In genomic region chrX:53223955-53224859, GRCh38 we compare ENCODE assay signal across 8 cellular contexts. TPM values are rescaled to one million over a fixed set of nuclear protein-coding genes. Genes with fewer than 3 reads are reported as not detected.
DNase-seq lines count a peak whose midpoint lies in the region; ATAC-seq, FAIRE-seq and TF ChIP-seq lines count a peak whose summit lies in the region.

No MANE protein-coding gene starts in this region.

- POLR2A ChIA-PET in HepG2 (lab: Yijun Ruan, JAX) = no interaction called here

- H2AFZ ChIP-seq in GM23248 (peak overlapping the region; percentile 87), HepG2 (ENCODE audit: low read length) (no peak overlapping the region)

- H3K36me3 ChIP-seq in BE2C (peaks cover 11% of the 10 kb centered on the region), GM23248 (ENCODE audit: low read depth) (peaks cover 7% of the 10 kb centered on the region; the same call in 1 of the 2 replicates), SJSA1 (peaks cover 25% of the 10 kb centered on the region), HepG2 (replicated peaks in 1 of 2; ENCODE audit: control insufficient read depth in 1 of 2, insufficient read depth in 2 of 2, low read length in 2 of 2) (peaks cover 1 to 13% of the 10 kb centered on the region in 2 experiments; a peak in 3 of 5 replicates), subcutaneous abdominal adipose tissue (ENCODE audit: control insufficient read depth in 5 of 5, insufficient read depth in 5 of 5, low read length in 5 of 5) (peaks cover 10 to 21% (median 19%) of the 10 kb centered on the region in 5 donors)

- no peaks in the 10 kb centered on the region for H3K27me3 Mint-ChIP-seq in central memory CD8-positive, alpha-beta T cell

- no peak for TF ChIP-seq EP300 in HepG2 (IDR thresholded peaks at IDR 0.05; ENCODE audit: low read depth in 2 of 2, low read length in 2 of 2)
- no peak for TF ChIP-seq EP300 in HepG2 (CRISPR knock-in tag; IDR thresholded peaks at IDR 0.05; ENCODE audit: borderline replicate concordance)

- 0 to 4% methylated on average over 8 to 29 of the region's 40 CpGs for WGBS in GM23248 (ENCODE audit: low coverage in 1 of 2, low lambda C conversion rate in 2 of 2, missing lambda C conversion rate in 2 of 2), 2 experiments
- 0% methylated on average over 11 of the region's 40 CpGs for WGBS in HepG2 (ENCODE audit: low lambda C conversion rate)

- H3K4me1 ChIP-seq in BE2C (no peaks in the 10 kb centered on the region), GM23248 (ENCODE audit: insufficient read depth) (peaks cover 11% of the 10 kb centered on the region), SJSA1 (replicated peaks) (peaks cover 10% of the 10 kb centered on the region), HepG2 (ENCODE audit: insufficient read depth, low read length) (peaks cover 34% of the 10 kb centered on the region), subcutaneous abdominal adipose tissue (ENCODE audit: control insufficient read depth in 5 of 5, insufficient read depth in 5 of 5, low read length in 5 of 5) (peaks cover 17 to 40% (median 38%) of the 10 kb centered on the region in 5 donors)

- H3K9me3 Mint-ChIP-seq in central memory CD8-positive, alpha-beta T cell = no peaks in the 10 kb centered on the region

- peaks cover 11% of the 10 kb centered on the region for H4K20me1 ChIP-seq in GM23248 (ENCODE audit: insufficient read depth)
- H4K20me1 ChIP-seq in HepG2 (ENCODE audit: insufficient read depth, low read length) = peaks cover 32% of the 10 kb centered on the region

- peak overlapping the region; percentile 93 for H3K27ac ChIP-seq in GM23248
- peak overlapping the region; percentile 96 for H3K27ac ChIP-seq in SJSA1
- peak overlapping the region; percentile 95 for H3K27ac ChIP-seq in HepG2 (ENCODE audit: extremely low read length, insufficient read depth, low read length)
- peak overlapping the region; percentile 93 for H3K27ac ChIP-seq in subcutaneous abdominal adipose tissue (ENCODE audit: low read depth, low read length)

- peak overlapping the region; percentile 98 for H3K27ac Mint-ChIP-seq in central memory CD8-positive, alpha-beta T cell (ENCODE audit: low read depth)

- peak overlapping the region; percentile 97 for H3K4me3 Mint-ChIP-seq in central memory CD8-positive, alpha-beta T cell

- no peak for TF ChIP-seq POLR2A in HepG2 (IDR thresholded peaks at IDR 0.05; ENCODE audit: insufficient read depth in 1 of 2, low read depth in 2 of 2, low read length in 2 of 2)

- H3K9ac ChIP-seq in GM23248 = peak overlapping the region; percentile 100
- peak overlapping the region; percentile 97 for H3K9ac ChIP-seq in HepG2 (ENCODE audit: insufficient read depth, low read depth, low read length)
- H3K9ac ChIP-seq in subcutaneous abdominal adipose tissue (ENCODE audit: low read length in 5 of 5) = peak overlapping the region; percentile 96 to 99 (median 99)

- H3K36me3 Mint-ChIP-seq in central memory CD8-positive, alpha-beta T cell (ENCODE audit: insufficient read depth) = peaks cover 19% of the 10 kb centered on the region

- no peak for FAIRE-seq in HepG2 (lab: Jason Lieb, UNC)

- no peak for DNase-seq in BE2C
- DNase-seq in GM23248 = peak; percentile 79
- peak in 1 of 2 experiments; percentile 28 for DNase-seq in SJSA1 (ENCODE audit: low read depth in 1 of 2, low spot score in 2 of 2)
- DNase-seq in central memory CD8-positive, alpha-beta T cell (ENCODE audit: low spot score in 2 of 2) = peak in 1 of 2 donors; percentile 13
- peak; percentile 13 for DNase-seq in HepG2 (ENCODE audit: low spot score)
- no peak for DNase-seq in activated CD8-positive, alpha-beta memory T cell treated with anti-CD3 and anti-CD28 coated beads for 24 hours

- TSS peak; percentile 69 for BruUV-seq in HepG2 (replicated peaks; lab: Mats Ljungman, UMichigan)

- intact Hi-C loops in HepG2 (cut with micrococcal nuclease; ENCODE audit: unreplicated experiment) = loop anchor here (1.0 kb wide), 1 partner anchor 15 kb away; no protein-coding TSS in a partner anchor

- no peaks in the 10 kb centered on the region for H3F3A ChIP-seq in GM23248 (ENCODE audit: insufficient read depth)

- peaks cover 26% of the 10 kb centered on the region for H3K4me1 Mint-ChIP-seq in central memory CD8-positive, alpha-beta T cell

- H3K79me2 ChIP-seq in GM23248 (ENCODE audit: insufficient read depth) (peaks cover 55% of the 10 kb centered on the region), HepG2 (ENCODE audit: insufficient read depth, low read length) (peaks cover 50% of the 10 kb centered on the region)

- H3K27me3 ChIP-seq in BE2C (no peaks in the 10 kb centered on the region), GM23248 (replicated peaks; ENCODE audit: insufficient read depth) (no peaks in the 10 kb centered on the region), SJSA1 (replicated peaks) (no peaks in the 10 kb centered on the region), HepG2 (ENCODE audit: control insufficient read depth in 1 of 2, insufficient read depth in 2 of 2, low read length in 2 of 2) (no peaks in the 10 kb centered on the region; a peak in 2 of 5 replicates), subcutaneous abdominal adipose tissue (ENCODE audit: control insufficient read depth in 5 of 5, insufficient read depth in 4 of 5, low read length in 5 of 5) (no peaks in the 10 kb centered on the region)

- no peaks in the 10 kb centered on the region for H3K9me2 ChIP-seq in GM23248 (ENCODE audit: insufficient read depth)

- in situ Hi-C loops in GM23248 (cut with MboI) (no loop called here), HepG2 (cut with HindIII; ENCODE audit: extremely low pct_ligation_motif_present, low pct_unique_long_range_greater_than_20kb) (no loop called here)

- H3K4me3 ChIP-seq in BE2C (ENCODE audit: low read depth, low read length) (peak overlapping the region; percentile 88), GM23248 (peak overlapping the region; percentile 90), SJSA1 (peak overlapping the region; percentile 81), HepG2 (replicated peaks in 1 of 3; ENCODE audit: insufficient read depth in 1 of 3, low read depth in 2 of 3, low read length in 3 of 3) (peak overlapping the region; percentile 83 to 89 (median 87)), subcutaneous abdominal adipose tissue (ENCODE audit: low read depth in 1 of 5, low read length in 5 of 5) (peak overlapping the region; percentile 93 to 98 (median 96))

- CTCF ChIA-PET in HepG2 (lab: Yijun Ruan, JAX; ENCODE audit: low intra/inter-chr PET ratio, low total read pairs) = no interaction called here

- no peak for TF ChIP-seq CTCF in BE2C (IDR thresholded peaks at IDR 0.05; ENCODE audit: low read depth, low read length)
- TF ChIP-seq CTCF in HepG2 (CRISPR knock-in tag; IDR thresholded peaks at IDR 0.05) = no peak

- H3K9me3 ChIP-seq in BE2C (no peaks in the 10 kb centered on the region), GM23248 (ENCODE audit: low read depth) (no peaks in the 10 kb centered on the region), SJSA1 (replicated peaks) (no peaks in the 10 kb centered on the region), HepG2 (ENCODE audit: low read length) (no peaks in the 10 kb centered on the region), subcutaneous abdominal adipose tissue (ENCODE audit: control insufficient read depth in 5 of 5, low read length in 5 of 5) (no peaks in the 10 kb centered on the region)

- ATAC-seq in central memory CD8-positive, alpha-beta T cell (replicated peaks; ENCODE audit: extremely low read depth, poor library complexity, severe bottlenecking) = peak; percentile 42
- peak; percentile 19; the same call in 1 of the 3 replicates for ATAC-seq in HepG2
- ATAC-seq in HG02798 (IDR thresholded peaks at IDR 0.05; ENCODE audit: poor library complexity, unreplicated experiment) = no peak

- H3K4me2 ChIP-seq in GM23248 (ENCODE audit: unreplicated experiment) = peak overlapping the region; percentile 99
- peak overlapping the region; percentile 95 for H3K4me2 ChIP-seq in HepG2 (ENCODE audit: low read depth, low read length)

- TF ChIP-seq RAD21 in HepG2 (CRISPR knock-in tag; IDR thresholded peaks at IDR 0.05) = no peak

RNA-seq across cellular contexts. Expression of gene KDM5C, which starts 0.8 kb away (rescaled TPM):
- polyA plus RNA-seq in BE2C (2012; ENCODE audit: insufficient read depth, insufficient read length, low read depth) = 116 TPM
- total RNA-seq in GM23248 (2014; rRNA removed; shearing (Covaris generic)) = 66.9 and 68.7 TPM in 2 replicates
- polyA plus RNA-seq in GM23248 (2016; fragmentation: Nextera tagmentation; extraction: Ambion mirVana) = 24.4 and 27.1 TPM in 2 replicates
- total RNA-seq in SJSA1 (2014; rRNA removed; shearing (Covaris generic)) = 40.9 and 48.3 TPM in 2 replicates
- total RNA-seq in HepG2 (2016; rRNA removed; fragmentation: Illumina TruSeq; extraction: Trizol) = 26.0 and 32.5 TPM in 2 replicates
- total RNA-seq in HepG2 (2016; cell fraction: cytosol; rRNA removed; fragmentation: Illumina TruSeq; extraction: Trizol; ENCODE audit: low read depth) = 2.3 and 2.5 TPM in 2 replicates
- total RNA-seq in HepG2 (2016; cell fraction: insoluble cytoplasmic fraction; rRNA removed; fragmentation: Illumina TruSeq; extraction: Trizol) = 21.6 and 32.6 TPM in 2 replicates
- 8.3 and 11.1 TPM in 2 replicates for total RNA-seq in HepG2 (2016; cell fraction: membrane; rRNA removed; fragmentation: Illumina TruSeq; extraction: Trizol)
- total RNA-seq in HepG2 (2016; cell fraction: nucleus; rRNA removed; fragmentation: Illumina TruSeq; extraction: Trizol) = 39.7 and 47.1 TPM in 2 replicates
- 34.0 and 46.9 TPM in 2 replicates for polyA plus RNA-seq in HepG2 (2011; rRNA removed)
- 15.0 and 15.5 TPM in 2 replicates for polyA plus RNA-seq in HepG2 (2011; cell fraction: cytosol; rRNA removed)
- 139 and 160 TPM in 2 replicates for polyA plus RNA-seq in HepG2 (2011; cell fraction: nucleus; rRNA removed)
- polyA plus RNA-seq in HepG2 (2012) = 29.4 and 34.1 TPM in 2 replicates
- 1.0 and 1.1 TPM in 2 replicates for polyA plus RNA-seq in HepG2 (2016; cell fraction: cytosol; fragmentation: Illumina TruSeq; extraction: Trizol; ENCODE audit: low read depth)
- 13.6 and 17.4 TPM in 2 replicates for polyA plus RNA-seq in HepG2 (2016; cell fraction: insoluble cytoplasmic fraction; fragmentation: Illumina TruSeq; extraction: Trizol; ENCODE audit: low read depth)
- 1.6 and 2.4 TPM in 2 replicates for polyA plus RNA-seq in HepG2 (2016; cell fraction: membrane; fragmentation: Illumina TruSeq; extraction: Trizol; ENCODE audit: low read depth)
- polyA plus RNA-seq in HepG2 (2016; cell fraction: nucleus; fragmentation: Illumina TruSeq; extraction: Trizol; ENCODE audit: insufficient read depth, low read depth) = 43.2 and 51.6 TPM in 2 replicates
- polyA minus RNA-seq in HepG2 (2011; rRNA and poly(A)+ RNA removed; ENCODE audit: low replicate concordance) = 109 and 178 TPM in 2 replicates
- 36.1 and 38.1 TPM in 2 replicates for polyA minus RNA-seq in HepG2 (2011; cell fraction: cytosol; rRNA and poly(A)+ RNA removed)
- 101 and 105 TPM in 2 replicates for polyA minus RNA-seq in HepG2 (2011; cell fraction: nucleus; rRNA and poly(A)+ RNA removed)

RNA-seq across cellular contexts. Expression of gene IQSEC2, which starts 57.2 kb away (rescaled TPM):
- 1.0 TPM for polyA plus RNA-seq in BE2C (2012; ENCODE audit: insufficient read depth, insufficient read length, low read depth)
- 10.2 and 11.8 TPM in 2 replicates for total RNA-seq in GM23248 (2014; rRNA removed; shearing (Covaris generic))
- 6.0 and 7.1 TPM in 2 replicates for polyA plus RNA-seq in GM23248 (2016; fragmentation: Nextera tagmentation; extraction: Ambion mirVana)
- total RNA-seq in SJSA1 (2014; rRNA removed; shearing (Covaris generic)) = 4.8 and 5.1 TPM in 2 replicates
- total RNA-seq in HepG2 (2016; rRNA removed; fragmentation: Illumina TruSeq; extraction: Trizol) = 0.13 and 0.17 TPM in 2 replicates
- total RNA-seq in HepG2 (2016; cell fraction: cytosol; rRNA removed; fragmentation: Illumina TruSeq; extraction: Trizol; ENCODE audit: low read depth) = 0.35 TPM in 1 of 2 replicates, not detected in the other
- total RNA-seq in HepG2 (2016; cell fraction: insoluble cytoplasmic fraction; rRNA removed; fragmentation: Illumina TruSeq; extraction: Trizol) = 0.13 TPM in 1 of 2 replicates, not detected in the other
- 0.37 TPM in 1 of 2 replicates, not detected in the other for total RNA-seq in HepG2 (2016; cell fraction: membrane; rRNA removed; fragmentation: Illumina TruSeq; extraction: Trizol)
- 0.13 TPM in 1 of 2 replicates, not detected in the other for total RNA-seq in HepG2 (2016; cell fraction: nucleus; rRNA removed; fragmentation: Illumina TruSeq; extraction: Trizol)
- polyA plus RNA-seq in HepG2 (2011; rRNA removed) = 0.21 TPM in 1 of 2 replicates, not detected in the other
- polyA plus RNA-seq in HepG2 (2011; cell fraction: cytosol; rRNA removed) = 0.08 TPM in 1 of 2 replicates, not detected in the other
- polyA plus RNA-seq in HepG2 (2011; cell fraction: nucleus; rRNA removed) = 0.05 TPM in 1 of 2 replicates, not detected in the other
- polyA plus RNA-seq in HepG2 (2012) = 0.01 TPM in 1 of 2 replicates, not detected in the other
- 0.11 and 0.22 TPM in 2 replicates for polyA plus RNA-seq in HepG2 (2016; cell fraction: cytosol; fragmentation: Illumina TruSeq; extraction: Trizol; ENCODE audit: low read depth)
- polyA plus RNA-seq in HepG2 (2016; cell fraction: insoluble cytoplasmic fraction; fragmentation: Illumina TruSeq; extraction: Trizol; ENCODE audit: low read depth) = 0.13 TPM in 1 of 2 replicates, not detected in the other
- 0.15 and 0.29 TPM in 2 replicates for polyA plus RNA-seq in HepG2 (2016; cell fraction: membrane; fragmentation: Illumina TruSeq; extraction: Trizol; ENCODE audit: low read depth)
- polyA plus RNA-seq in HepG2 (2016; cell fraction: nucleus; fragmentation: Illumina TruSeq; extraction: Trizol; ENCODE audit: insufficient read depth, low read depth) = 0.21 and 0.90 TPM in 2 replicates
- 25.7 TPM in 1 of 2 replicates, not detected in the other for polyA minus RNA-seq in HepG2 (2011; rRNA and poly(A)+ RNA removed; ENCODE audit: low replicate concordance)
- polyA minus RNA-seq in HepG2 (2011; cell fraction: cytosol; rRNA and poly(A)+ RNA removed) = not detected in 2 replicates
- 0.64 TPM in 1 of 2 replicates, not detected in the other for polyA minus RNA-seq in HepG2 (2011; cell fraction: nucleus; rRNA and poly(A)+ RNA removed)

Comparison
In these comparisons a context has a peak if more than half of its experiments do, and no peak if none do; other contexts are left out.
1. DNase-seq: peak in GM23248 (single experiment) and HepG2 (single experiment); none in BE2C (single experiment) and activated CD8-positive, alpha-beta memory T cell treated with anti-CD3 and anti-CD28 coated beads for 24 hours (single experiment).
2. Peak in every context shown above with its lines, with median percentiles within 50 percentile points of each other: H3K4me3 ChIP-seq, H3K27ac ChIP-seq and H3K9ac ChIP-seq.